ENCODE assay signal across 8 cellular contexts in genomic region chr3:13353936-13354542, GRCh38.
DNase-seq lines count a peak whose midpoint lies in the region; ATAC-seq and TF ChIP-seq lines count a peak whose summit lies in the region.

No MANE protein-coding gene starts in this region.

- no peak overlapping the region for H2BK12ac ChIP-seq in H9 (ENCODE audit: insufficient read length, low read depth, low read length)

- H2BK15ac ChIP-seq in H9 (ENCODE audit: low read depth, low read length), result no peak overlapping the region

- H2AFZ ChIP-seq in H9 (ENCODE audit: low read length), result no peak overlapping the region

- no peak overlapping the region for H3K4me3 ChIP-seq in BJ (ENCODE audit: low read depth, low read length)
- H3K4me3 ChIP-seq in right lobe of liver, result no peak overlapping the region

- H3K36me3 ChIP-seq in BJ (ENCODE audit: control insufficient read depth, insufficient read depth, low read length) (no peaks in the 10 kb centered on the region), right lobe of liver (peaks cover 0 to 40% (median 9%) of the 10 kb centered on the region in 4 donors)

- no peak overlapping the region for H2BK5ac ChIP-seq in H9 (ENCODE audit: insufficient read length, low read length)

- peak; percentile 35 for TF ChIP-seq CTCF in BJ (IDR thresholded peaks at IDR 0.05; ENCODE audit: insufficient read depth, low read depth, low read length)
- peak; percentile 51 for TF ChIP-seq CTCF in H9 (conservative IDR thresholded peaks at IDR 0.05)
- TF ChIP-seq CTCF in right lobe of liver (IDR thresholded peaks at IDR 0.05), result peak in 3 of 4 donors; percentile 11 to 22 (median 22)

- no peak overlapping the region for H2AK5ac ChIP-seq in H9 (ENCODE audit: insufficient read length, low read length)

- H3K79me1 ChIP-seq in H9 (ENCODE audit: insufficient read depth, low read depth, low read length, poor library complexity, severe bottlenecking), result no peaks in the 10 kb centered on the region

- H3K4me1 ChIP-seq in H9 (ENCODE audit: insufficient read depth, low read length) (peaks cover 7% of the 10 kb centered on the region; the same call in 1 of the 2 replicates), right lobe of liver (no peaks in the 10 kb centered on the region)

- H3K36me3 Mint-ChIP-seq in H9 (ENCODE audit: insufficient read depth in 1 of 3, low read depth in 3 of 3), result peaks cover 41 to 85% (median 59%) of the 10 kb centered on the region in 3 experiments; a peak in 6 of 7 replicates
- peaks cover 32% of the 10 kb centered on the region for H3K36me3 Mint-ChIP-seq in activated naive CD8-positive, alpha-beta T cell treated with anti-CD3 and anti-CD28 coated beads, Interleukin-2, amount 10 ng/mL, durations not matched to agents 7 days and 5 days

- H3K14ac ChIP-seq in H9 (ENCODE audit: insufficient read depth, low read length), result no peak overlapping the region; the same call in 1 of the 2 replicates

- H3K27me3 Mint-ChIP-seq in H9 (ENCODE audit: low read depth), result no peaks in the 10 kb centered on the region
- H3K27me3 Mint-ChIP-seq in activated naive CD8-positive, alpha-beta T cell treated with anti-CD3 and anti-CD28 coated beads, Interleukin-2, amount 10 ng/mL, durations not matched to agents 7 days and 5 days, result no peaks in the 10 kb centered on the region

- H3K27me3 ChIP-seq in BJ (ENCODE audit: control insufficient read depth, insufficient read depth, low read length) (no peaks in the 10 kb centered on the region), H9 (ENCODE audit: insufficient read depth, low read length) (no peaks in the 10 kb centered on the region), right lobe of liver (no peaks in the 10 kb centered on the region)

- H3K9me3 Mint-ChIP-seq in H9, result no peaks in the 10 kb centered on the region
- no peaks in the 10 kb centered on the region for H3K9me3 Mint-ChIP-seq in activated naive CD8-positive, alpha-beta T cell treated with anti-CD3 and anti-CD28 coated beads, Interleukin-2, amount 10 ng/mL, durations not matched to agents 7 days and 5 days

- H3K9me3 ChIP-seq in H9 (ENCODE audit: control insufficient read depth, low read depth, low read length), result no peaks in the 10 kb centered on the region
- no peaks in the 10 kb centered on the region for H3K9me3 ChIP-seq in right lobe of liver

- peaks cover 14% of the 10 kb centered on the region in 2 experiments for H3K4me1 Mint-ChIP-seq in H9
- H3K4me1 Mint-ChIP-seq in activated naive CD8-positive, alpha-beta T cell treated with anti-CD3 and anti-CD28 coated beads, Interleukin-2, amount 10 ng/mL, durations not matched to agents 7 days and 5 days, result peaks cover 37% of the 10 kb centered on the region

- no peak overlapping the region for H3K27ac ChIP-seq in H9 (ENCODE audit: insufficient read length, low read depth, low read length)
- H3K27ac ChIP-seq in right lobe of liver, result no peak overlapping the region

- H3K79me2 ChIP-seq in H9 (ENCODE audit: insufficient read depth, low read length), result no peaks in the 10 kb centered on the region

- H3K56ac ChIP-seq in H9 (ENCODE audit: insufficient read length, low read depth, low read length), result no peak overlapping the region

- no peak overlapping the region for H3K4me2 ChIP-seq in H9 (ENCODE audit: insufficient read depth, insufficient read length, low read length)

- no peak overlapping the region for H3K9ac ChIP-seq in H9 (ENCODE audit: extremely low read depth, insufficient read length, low read length)

- intact Hi-C loops in right lobe of liver (cut with DNase I), result no loop called here
- intact Hi-C loops in sciatic nerve (cut with DNase I), result no loop called here

- H4K91ac ChIP-seq in H9 (ENCODE audit: insufficient read length, low read depth, low read length), result no peak overlapping the region

- no peak overlapping the region for H2BK120ac ChIP-seq in H9 (ENCODE audit: low read depth, low read length, poor library complexity, severe bottlenecking)

- no peak overlapping the region for H3K4me3 Mint-ChIP-seq in H9
- no peak overlapping the region for H3K4me3 Mint-ChIP-seq in activated naive CD8-positive, alpha-beta T cell treated with anti-CD3 and anti-CD28 coated beads, Interleukin-2, amount 10 ng/mL, durations not matched to agents 7 days and 5 days

- WGBS in H9 (ENCODE audit: extremely low coverage, insufficient read length, low lambda C conversion rate), result no CpG with 5 or more reads among the region's 13 CpGs
- 93% methylated on average over 3 of the region's 13 CpGs for WGBS in right lobe of liver (ENCODE audit: insufficient coverage, low coverage, low lambda C conversion rate, missing lambda C conversion rate)

- no peaks in the 10 kb centered on the region for H4K20me1 ChIP-seq in H9 (ENCODE audit: control insufficient read depth, insufficient read depth, insufficient read length)

- no peak overlapping the region for H3K23ac ChIP-seq in H9 (ENCODE audit: insufficient read length, low read depth, low read length)

- H3K18ac ChIP-seq in H9 (ENCODE audit: insufficient read length, low read depth, low read length), result no peak overlapping the region

- no peak overlapping the region for H2BK20ac ChIP-seq in H9 (ENCODE audit: low read depth, low read length, poor library complexity, severe bottlenecking)

- H3T11ph ChIP-seq in H9 (ENCODE audit: low read length), result no peak overlapping the region

- H3K23me2 ChIP-seq in H9 (ENCODE audit: insufficient read length, low read depth, low read length, poor library complexity, severe bottlenecking), result no peaks in the 10 kb centered on the region

- ATAC-seq in activated naive CD8-positive, alpha-beta T cell treated with anti-CD3 and anti-CD28 coated beads, Interleukin-2, amount 10 ng/mL, durations not matched to agents 7 days and 5 days (ENCODE audit: low read depth), result no peak
- ATAC-seq in right lobe of liver (peak in 2 of 4 donors; percentile 21 to 23), GM21737 (IDR thresholded peaks at IDR 0.05; ENCODE audit: unreplicated experiment) (no peak), GM21390 (IDR thresholded peaks at IDR 0.05; ENCODE audit: unreplicated experiment) (no peak), sciatic nerve (no peak)

- H3K27ac Mint-ChIP-seq in H9, result peak overlapping the region in 2 of 3 experiments; percentile 19 to 60; a peak in 2 of 7 replicates
- H3K27ac Mint-ChIP-seq in activated naive CD8-positive, alpha-beta T cell treated with anti-CD3 and anti-CD28 coated beads, Interleukin-2, amount 10 ng/mL, durations not matched to agents 7 days and 5 days, result peak overlapping the region; percentile 21

- no peak overlapping the region for H3K4ac ChIP-seq in H9 (ENCODE audit: low read depth, low read length)

- no peak overlapping the region for H4K5ac ChIP-seq in H9 (ENCODE audit: insufficient read length, low read depth, low read length)

- no peak overlapping the region for H4K8ac ChIP-seq in H9 (replicated peaks; ENCODE audit: insufficient read length, low read depth, low read length)

- CTCF ChIA-PET in BJ (lab: Yijun Ruan, JAX), result interaction anchor here (0.6 to 2.1 kb wide), 9 partner anchors 8 to 897 kb away, joined by 3 to 9 read pairs (median 4); no protein-coding TSS in a partner anchor

- TF ChIP-seq POLR2A in right lobe of liver (IDR thresholded peaks at IDR 0.05), result no peak

- POLR2A ChIA-PET in BJ (lab: Charles Lee), result interaction anchor here (0.5 kb wide), 1 partner anchor 1251 kb away, joined by 3 read pairs; no protein-coding TSS in a partner anchor
- POLR2A ChIA-PET in activated naive CD8-positive, alpha-beta T cell treated with anti-CD3 and anti-CD28 coated beads, Interleukin-2, amount 10 ng/mL, durations not matched to agents 7 days and 5 days (lab: Charles Lee), result no interaction called here

- DNase-seq in BJ (ENCODE audit: low read depth) (no peak), H9 (no peak), right lobe of liver (no peak), sciatic nerve (ENCODE audit: low spot score) (no peak), amniotic stem cell (lab: John Stamatoyannopoulos, UW) (no peak)
- DNase-seq in activated naive CD8-positive, alpha-beta T cell treated with anti-CD3 and anti-CD28 coated beads, Interleukin-2, amount 10 ng/mL, durations not matched to agents 7 days and 5 days, result no peak
